1 cellular context compared by ENCODE assay signal in genomic region chrX:123878177-123878576, GRCh38.
TF ChIP-seq lines count a peak whose summit lies in the region.

No MANE protein-coding gene starts in this region.

TF ChIP-seq in GM12878, 131 proteins besides CTCF, POLR2A, EP300 and RAD21 (continued from another document):
- TF ChIP-seq HSF1 (IDR thresholded peaks at IDR 0.05; ENCODE audit: low read depth, low read length) = no peak
